ENCODE assay signal across 3 cellular contexts in genomic region chrX:19840899-19841648, GRCh38.
TF ChIP-seq lines count a peak whose summit lies in the region.

No MANE protein-coding gene starts in this region.

TF ChIP-seq in HCT116, 20 proteins besides CTCF, POLR2A, EP300 and RAD21:
- TF ChIP-seq MAX (IDR thresholded peaks at IDR 0.05) = no peak
- TF ChIP-seq EZH2phosphoT487 (IDR thresholded peaks at IDR 0.05; ENCODE audit: borderline replicate concordance) = no peak
- TF ChIP-seq TCF7L2 (IDR thresholded peaks at IDR 0.05; ENCODE audit: borderline replicate concordance, extremely low read depth, insufficient read depth, insufficient read length) = no peak
- TF ChIP-seq ZBTB33 (IDR thresholded peaks at IDR 0.05; ENCODE audit: extremely low read depth, insufficient replicate concordance, low read length) = no peak
- no peak for TF ChIP-seq ATF3 (IDR thresholded peaks at IDR 0.05)
- no peak for TF ChIP-seq POLR2AphosphoS5 (IDR thresholded peaks at IDR 0.05; ENCODE audit: low read depth, low read length)
- no peak for TF ChIP-seq ZFX (IDR thresholded peaks at IDR 0.05)
- TF ChIP-seq SRF (IDR thresholded peaks at IDR 0.05; ENCODE audit: low read depth) = no peak
TF ChIP-seq in HCT116: peak in this region for 0.

TF ChIP-seq in GM12878, 131 proteins besides CTCF, POLR2A, EP300 and RAD21 (continues in another document):
- TF ChIP-seq ATF2 (IDR thresholded peaks at IDR 0.05; ENCODE audit: low read length) (peak; percentile 28; the same call in 1 of the 2 replicates), WRNIP1 (IDR thresholded peaks at IDR 0.05; ENCODE audit: borderline replicate concordance, low read depth, low read length) (no peak), EZH2 (IDR thresholded peaks at IDR 0.05; ENCODE audit: borderline replicate concordance, control insufficient read depth, low read depth, low read length) (no peak), RELB (IDR thresholded peaks at IDR 0.05; ENCODE audit: low read depth) (peak; percentile 50; the same call in 1 of the 2 replicates), HDGF (IDR thresholded peaks at IDR 0.05) (peak; percentile 67), NR2F1 (conservative IDR thresholded peaks at IDR 0.05) (0 out of 2 replicates have a peak, but pooled peaks have one; percentile 26), TCF12 (IDR thresholded peaks at IDR 0.05; ENCODE audit: low read depth, low read length) (peak; percentile 65; the same call in 1 of the 2 replicates), TCF7 (IDR thresholded peaks at IDR 0.05; ENCODE audit: borderline replicate concordance) (no peak), NKRF (conservative IDR thresholded peaks at IDR 0.05) (0 out of 2 replicates have a peak, but pooled peaks have one; percentile 22), RUNX3 (IDR thresholded peaks at IDR 0.05; ENCODE audit: low read length) (peak; percentile 45; the same call in 1 of the 2 replicates), IKZF1 (conservative IDR thresholded peaks at IDR 0.05) (peak; percentile 59), MLLT1 (IDR thresholded peaks at IDR 0.05) (peak; percentile 41; the same call in 1 of the 2 replicates), MEF2B (IDR thresholded peaks at IDR 0.05; ENCODE audit: partially characterized antibody, poor library complexity, severe bottlenecking) (peak; percentile 47), ETV6 (conservative IDR thresholded peaks at IDR 0.05 in 1 of 2, IDR thresholded peaks at IDR 0.05 in 1 of 2; ENCODE audit: borderline replicate concordance in 1 of 2, low read depth in 1 of 2) (no peak), RCOR1 (conservative IDR thresholded peaks at IDR 0.05; ENCODE audit: low read depth, low read length) (no peak), POLR2AphosphoS5 (IDR thresholded peaks at IDR 0.05; ENCODE audit: low read length) (peak; percentile 77), TAF1 (IDR thresholded peaks at IDR 0.05; ENCODE audit: borderline replicate concordance, low read depth, low read length) (0 out of 2 replicates have a peak, but pooled peaks have one; percentile 22), IRF4 (IDR thresholded peaks at IDR 0.05; ENCODE audit: low read depth, low read length) (no peak), CHD2 (IDR thresholded peaks at IDR 0.05; ENCODE audit: borderline replicate concordance, low read depth, low read length) (no peak), IKZF2 (IDR thresholded peaks at IDR 0.05) (peak; percentile 40 to 52; a peak in 3 of 4 replicates), NBN (IDR thresholded peaks at IDR 0.05) (0 out of 2 replicates have a peak, but pooled peaks have one; percentile 27), PKNOX1 (IDR thresholded peaks at IDR 0.05) (peak; percentile 74)

TF ChIP-seq in HEK293T, 16 proteins besides CTCF, POLR2A, EP300 and RAD21 (continued from another document):
- TF ChIP-seq PKNOX1 (IDR thresholded peaks at IDR 0.05) (no peak), LEF1 (IDR thresholded peaks at IDR 0.05; ENCODE audit: borderline replicate concordance) (no peak), ZNF384 (IDR thresholded peaks at IDR 0.05) (no peak), L3MBTL2 (conservative IDR thresholded peaks at IDR 0.05) (no peak), FOXK2 (IDR thresholded peaks at IDR 0.05) (no peak), HDGF (IDR thresholded peaks at IDR 0.05; ENCODE audit: borderline replicate concordance) (no peak), FOXM1 (IDR thresholded peaks at IDR 0.05; ENCODE audit: borderline replicate concordance) (no peak), ELF4 (IDR thresholded peaks at IDR 0.05) (no peak)
